8 cellular contexts compared by ENCODE assay signal in genomic region chr13:75876371-75877050, GRCh38.
A peak's percentile ranks its signal among the peaks of the same experiment; 100 is the strongest.
DNase-seq lines count a peak whose midpoint lies in the region; ATAC-seq, FAIRE-seq and TF ChIP-seq lines count a peak whose summit lies in the region.

No MANE protein-coding gene starts in this region.

- FAIRE-seq in A204.1 (lab: Jason Lieb, UNC) = peak; percentile 96
- FAIRE-seq in TTC549 (lab: Jason Lieb, UNC) = peak; percentile 84

- in situ Hi-C loops in brain microvascular endothelial cell (cut with HindIII; ENCODE audit: low pct_ligation_motif_present, low sequenced_read_pairs) = loop anchor here (25.0 kb wide), 1 partner anchor 586 kb away; no protein-coding TSS in a partner anchor

- DNase-seq in NCI-H146 treated with DMSO at 0.1 percent for 48 hours (lab: John Stamatoyannopoulos, UW; ENCODE audit: unreplicated experiment) (peak; percentile 44), brain microvascular endothelial cell (peak; percentile 54), iPS-NIHi7 (ENCODE audit: extremely low spot score) (peak; percentile 74)
- DNase-seq in stimulated activated CD4-positive, alpha-beta T cell treated with anti-CD3 and anti-CD28 coated beads, Interleukin-12 subunit alpha, Interleukin-12 subunit beta, amount 100 ng/mL, for 48 hours (ENCODE audit: low read depth in 2 of 3, low spot score in 1 of 3) = peak in 2 of 3 donors; percentile 21 to 50

- ATAC-seq in GM18505 (IDR thresholded peaks at IDR 0.05; ENCODE audit: unreplicated experiment) (peak; percentile 76), HG02885 (IDR thresholded peaks at IDR 0.05; ENCODE audit: poor library complexity, unreplicated experiment) (peak; percentile 91)

- no peaks in the 10 kb centered on the region for H3K36me3 ChIP-seq in brain microvascular endothelial cell (replicated peaks)

- peak; percentile 90 for TF ChIP-seq CTCF in brain microvascular endothelial cell (IDR thresholded peaks at IDR 0.05; ENCODE audit: low read depth, low read length, missing control alignments)

- no peak overlapping the region for H3K27ac ChIP-seq in brain microvascular endothelial cell

- TF ChIP-seq POLR2A in GM18505 (IDR thresholded peaks at IDR 0.05; ENCODE audit: borderline replicate concordance, extremely low read depth, insufficient read depth, insufficient read length) = no peak

- H3K27me3 ChIP-seq in brain microvascular endothelial cell (replicated peaks) = no peaks in the 10 kb centered on the region

- no peak overlapping the region for H3K4me3 ChIP-seq in brain microvascular endothelial cell (ENCODE audit: low read depth, low read length)
